In genomic region chr1:184283999-184284398, GRCh38 we compare ENCODE assay signal across 14 cellular contexts.
DNase-seq lines count a peak whose midpoint lies in the region; ATAC-seq, FAIRE-seq and TF ChIP-seq lines count a peak whose summit lies in the region.
"Had no signal": no experiment of that assay in that cellular context is flagged by ENCODE, and none has a peak within 500 bp of the region (broad histone marks: within the 10 kb centered on the region; RNA-seq: fewer than 3 reads in every experiment).

No MANE protein-coding gene starts in this region.

- peaks cover 13% of the 10 kb centered on the region for H3K4me1 Mint-ChIP-seq in glutamatergic neuron (ENCODE audit: low read depth, unreplicated experiment)
- H3K4me1 Mint-ChIP-seq in CD4-positive, alpha-beta T cell (ENCODE audit: low read depth) = no peaks in the 10 kb centered on the region
- H3K4me1 Mint-ChIP-seq: CD4-positive, alpha-beta memory T cell had no signal

- H3K27me3 ChIP-seq in foreskin keratinocyte = no peaks in the 10 kb centered on the region
- H3K27me3 ChIP-seq in CD4-positive, alpha-beta T cell (ENCODE audit: control insufficient read depth, insufficient read depth, low read length) = no peaks in the 10 kb centered on the region
- H3K27me3 ChIP-seq: neutrophil, upper lobe of left lung had no signal

- no peak overlapping the region for H3K27ac ChIP-seq in foreskin keratinocyte
- H3K27ac ChIP-seq in CD4-positive, alpha-beta T cell (ENCODE audit: low read depth, low read length) = no peak overlapping the region
- H3K27ac ChIP-seq: coronary artery, neutrophil, PC-9 had no signal

- peak overlapping the region; percentile 76 for H3K27ac Mint-ChIP-seq in glutamatergic neuron (ENCODE audit: unreplicated experiment)
- no peak overlapping the region for H3K27ac Mint-ChIP-seq in CD4-positive, alpha-beta T cell
- H3K27ac Mint-ChIP-seq: CD4-positive, alpha-beta memory T cell had no signal

- intact Hi-C loops in CD4-positive, alpha-beta T cell (cut with DNase I, micrococcal nuclease) = no loop called here

- no peak for ATAC-seq in foreskin keratinocyte
- no peak for ATAC-seq in CD4-positive, alpha-beta T cell (ENCODE audit: poor library complexity)
- no peak for ATAC-seq in GM19351 (IDR thresholded peaks at IDR 0.05; ENCODE audit: unreplicated experiment)

- peaks cover 5% of the 10 kb centered on the region for H3K4me1 ChIP-seq in foreskin keratinocyte

- H3K9me3 Mint-ChIP-seq in glutamatergic neuron (ENCODE audit: unreplicated experiment) = peaks cover 9% of the 10 kb centered on the region
- H3K9me3 Mint-ChIP-seq in CD4-positive, alpha-beta T cell = peaks cover 1% of the 10 kb centered on the region

- POLR2A ChIA-PET in CD4-positive, alpha-beta T cell (lab: Charles Lee) = no interaction called here

- H3K27me3 Mint-ChIP-seq in glutamatergic neuron (ENCODE audit: unreplicated experiment) = peaks cover 5% of the 10 kb centered on the region
- peaks cover 4% of the 10 kb centered on the region for H3K27me3 Mint-ChIP-seq in CD4-positive, alpha-beta T cell

- CTCF ChIA-PET in CD4-positive, alpha-beta T cell (lab: Charles Lee) = no interaction called here

- H3K9me3 ChIP-seq in CD4-positive, alpha-beta T cell (ENCODE audit: control insufficient read depth, low read length) = no peaks in the 10 kb centered on the region
- H3K9me3 ChIP-seq: neutrophil, upper lobe of left lung had no signal

- no peak overlapping the region for H3K4me3 Mint-ChIP-seq in glutamatergic neuron (ENCODE audit: unreplicated experiment)
- H3K4me3 Mint-ChIP-seq in CD4-positive, alpha-beta T cell = no peak overlapping the region
- H3K4me3 Mint-ChIP-seq: CD4-positive, alpha-beta memory T cell had no signal

- DNase-seq in AG20443 (ENCODE audit: low spot score) (peak; percentile 47), NCI-H69 (lab: John Stamatoyannopoulos, UW) (peak; percentile 65), glutamatergic neuron (peak; percentile 20), pons (ENCODE audit: low spot score) (peak; percentile 52), D721Med (ENCODE audit: insufficient read length, low spot score) (no peak), foreskin keratinocyte (no peak)
- DNase-seq in CD4-positive, alpha-beta T cell = no peak
- DNase-seq: CD4-positive, alpha-beta memory T cell; NCI-H146; PC-9 had no signal

- H3K36me3 Mint-ChIP-seq in glutamatergic neuron (ENCODE audit: unreplicated experiment) = peaks cover 8% of the 10 kb centered on the region
- H3K36me3 Mint-ChIP-seq in CD4-positive, alpha-beta T cell (ENCODE audit: low read depth) = no peaks in the 10 kb centered on the region
- H3K36me3 Mint-ChIP-seq: CD4-positive, alpha-beta memory T cell had no signal

- TF ChIP-seq CTCF in glutamatergic neuron (IDR thresholded peaks at IDR 0.05; ENCODE audit: partially characterized antibody, unreplicated experiment) = no peak
- TF ChIP-seq CTCF in D721Med (IDR thresholded peaks at IDR 0.05; ENCODE audit: insufficient read depth, missing control alignments) = no peak
- no peak for TF ChIP-seq CTCF in foreskin keratinocyte (conservative IDR thresholded peaks at IDR 0.05)
- no peak for TF ChIP-seq CTCF in CD4-positive, alpha-beta T cell (IDR thresholded peaks at IDR 0.05)

- FAIRE-seq in D721Med (lab: Jason Lieb, UNC) = no peak

Comparison
In these comparisons a context has a peak if more than half of its experiments do, and no peak if none do; other contexts are left out.
1. DNase-seq: peak in AG20443 (single experiment), NCI-H69 (single experiment), glutamatergic neuron (single experiment) and pons (single experiment); none in D721Med (single experiment), foreskin keratinocyte (0 of 2) and CD4-positive, alpha-beta T cell (0 of 10).